ENCODE assay signal across 15 cellular contexts in genomic region chr15:48149858-48150257, GRCh38. TPM values are rescaled to one million over a fixed set of nuclear protein-coding genes. Genes with fewer than 3 reads are reported as not detected.
DNase-seq lines count a peak whose midpoint lies in the region; ATAC-seq and TF ChIP-seq lines count a peak whose summit lies in the region.
"Had no signal": no experiment of that assay in that cellular context is flagged by ENCODE, and none has a peak within 500 bp of the region (broad histone marks: within the 10 kb centered on the region; RNA-seq: fewer than 3 reads in every experiment).

No MANE protein-coding gene starts in this region.

- H3K9me3 Mint-ChIP-seq in activated naive CD8-positive, alpha-beta T cell treated with anti-CD3 and anti-CD28 coated beads for 36 hours = no peaks in the 10 kb centered on the region

- peak; percentile 26 for DNase-seq in AG04449 (ENCODE audit: low read depth, low spot score)
- peak; percentile 27 for DNase-seq in astrocyte of the cerebellum (ENCODE audit: low read depth)
- no peak for DNase-seq in right atrium auricular region (ENCODE audit: low spot score)
- no peak for DNase-seq in activated naive CD8-positive, alpha-beta T cell treated with anti-CD3 and anti-CD28 coated beads for 36 hours
- DNase-seq: activated CD8-positive, alpha-beta memory T cell treated with anti-CD3 and anti-CD28 coated beads, Interleukin-2, amount 50 U/mL, for 48 hours; DMS53; mucosa of descending colon; pancreas; stimulated activated CD4-positive, alpha-beta T cell treated with anti-CD3 and anti-CD28 coated beads, Interleukin-15, amount 100 ng/mL, for 24 hours had no signal

- H3K36me3 Mint-ChIP-seq in activated naive CD8-positive, alpha-beta T cell treated with anti-CD3 and anti-CD28 coated beads for 36 hours = peaks cover 27% of the 10 kb centered on the region

- no peaks in the 10 kb centered on the region for H3K27me3 Mint-ChIP-seq in activated naive CD8-positive, alpha-beta T cell treated with anti-CD3 and anti-CD28 coated beads for 36 hours

- H3K9ac ChIP-seq in HUES6 (ENCODE audit: low read length) (no peak overlapping the region), iPS-18a (ENCODE audit: low read length) (peak overlapping the region; percentile 27)

- H3K4me3 ChIP-seq in AG04449 (ENCODE audit: low read depth, low read length) (no peak overlapping the region), HUES6 (ENCODE audit: low read depth, low read length) (no peak overlapping the region), astrocyte of the cerebellum (ENCODE audit: low read depth, low read length) (no peak overlapping the region), iPS-18a (ENCODE audit: low read length) (peak overlapping the region; percentile 7), right atrium auricular region (no peak overlapping the region)
- H3K4me3 ChIP-seq: mucosa of descending colon, pancreas, SK-N-MC had no signal

- H3K4me1 ChIP-seq in HUES6 (ENCODE audit: control insufficient read depth, insufficient read depth, low read length) (peaks cover 19% of the 10 kb centered on the region), iPS-18a (ENCODE audit: control insufficient read depth, low read depth, low read length) (peaks cover 21% of the 10 kb centered on the region), right atrium auricular region (no peaks in the 10 kb centered on the region)
- H3K4me1 ChIP-seq: pancreas had no signal

- CTCF ChIA-PET in AG04449 (lab: Yijun Ruan, JAX) = interaction anchor here (1.4 kb wide), 1 partner anchor 24 kb away, joined by 3 read pairs; no protein-coding TSS in a partner anchor

- in situ Hi-C loops in astrocyte of the cerebellum (cut with HindIII; ENCODE audit: low sequenced_read_pairs) = no loop called here

- peaks cover 2% of the 10 kb centered on the region for H3K4me1 Mint-ChIP-seq in activated naive CD8-positive, alpha-beta T cell treated with anti-CD3 and anti-CD28 coated beads for 36 hours

- H3K36me3 ChIP-seq in HUES6 (ENCODE audit: control insufficient read depth, insufficient read depth, low read length) (peaks cover 75% of the 10 kb centered on the region), iPS-18a (ENCODE audit: control insufficient read depth, low read depth, low read length) (peaks cover 72% of the 10 kb centered on the region), right atrium auricular region (peaks cover 3% of the 10 kb centered on the region)

- H3K9me3 ChIP-seq in HUES6 (ENCODE audit: control insufficient read depth, insufficient read depth, low read depth, low read length) (no peaks in the 10 kb centered on the region), iPS-18a (ENCODE audit: control insufficient read depth, low read depth, low read length) (no peaks in the 10 kb centered on the region), right atrium auricular region (no peaks in the 10 kb centered on the region)
- H3K9me3 ChIP-seq: mucosa of descending colon, pancreas had no signal

- H3K27ac Mint-ChIP-seq in activated naive CD8-positive, alpha-beta T cell treated with anti-CD3 and anti-CD28 coated beads for 36 hours = no peak overlapping the region

- H3K27me3 ChIP-seq in HUES6 (ENCODE audit: control insufficient read depth, insufficient read depth, low read length) (no peaks in the 10 kb centered on the region), iPS-18a (ENCODE audit: control insufficient read depth, insufficient read depth, low read length) (no peaks in the 10 kb centered on the region), right atrium auricular region (no peaks in the 10 kb centered on the region)
- H3K27me3 ChIP-seq: pancreas had no signal

- peak overlapping the region; percentile 44; the same call in 1 of the 2 replicates for H3K27ac ChIP-seq in HUES6 (ENCODE audit: low read depth, low read length)
- H3K27ac ChIP-seq in iPS-18a (ENCODE audit: low read length) = no peak overlapping the region
- no peak overlapping the region for H3K27ac ChIP-seq in right atrium auricular region
- H3K27ac ChIP-seq: pancreas, SK-N-MC had no signal

- H3K4me3 Mint-ChIP-seq in activated naive CD8-positive, alpha-beta T cell treated with anti-CD3 and anti-CD28 coated beads for 36 hours = no peak overlapping the region

- POLR2A ChIA-PET in AG04449 (lab: Yijun Ruan, JAX) = no interaction called here

- TF ChIP-seq CTCF in AG04449 (IDR thresholded peaks at IDR 0.05; ENCODE audit: insufficient read depth, low read length, missing control alignments) (no peak), astrocyte of the cerebellum (IDR thresholded peaks at IDR 0.05; ENCODE audit: low read depth, low read length, missing control alignments) (no peak), right atrium auricular region (IDR thresholded peaks at IDR 0.05) (no peak)

- ATAC-seq in GM19463 (IDR thresholded peaks at IDR 0.05; ENCODE audit: unreplicated experiment) = no peak
- ATAC-seq in HG03432 (IDR thresholded peaks at IDR 0.05; ENCODE audit: unreplicated experiment) = no peak
- ATAC-seq: mucosa of descending colon, pancreas had no signal

RNA-seq across cellular contexts. Expression of gene MYEF2, which starts 28.2 kb away (rescaled TPM):
- total RNA-seq in right atrium auricular region = 10 to 100 TPM in 1 of 2 donors, 1 to 10 TPM in 1; 7.5 to 11.1 TPM
- total RNA-seq in activated naive CD8-positive, alpha-beta T cell treated with anti-CD3 and anti-CD28 coated beads for 36 hours = 10 to 100 TPM; 17.6 to 22.2 TPM

RNA-seq across cellular contexts. Expression of gene SLC24A5, which starts 29.1 kb away (rescaled TPM):
- total RNA-seq in right atrium auricular region = not detected
- not detected for total RNA-seq in activated naive CD8-positive, alpha-beta T cell treated with anti-CD3 and anti-CD28 coated beads for 36 hours
- total RNA-seq: dermis microvascular lymphatic vessel endothelial cell, mucosa of descending colon, pancreas had no signal

RNA-seq across cellular contexts. Expression of gene CTXN2, which starts 41.6 kb away (rescaled TPM):
- not detected for total RNA-seq in right atrium auricular region
- total RNA-seq in activated naive CD8-positive, alpha-beta T cell treated with anti-CD3 and anti-CD28 coated beads for 36 hours = not detected
- total RNA-seq: dermis microvascular lymphatic vessel endothelial cell had no signal

RNA-seq across cellular contexts. Expression of gene SLC12A1, which starts 56.2 kb away (rescaled TPM):
- not detected for total RNA-seq in right atrium auricular region
- not detected for total RNA-seq in activated naive CD8-positive, alpha-beta T cell treated with anti-CD3 and anti-CD28 coated beads for 36 hours
- total RNA-seq: dermis microvascular lymphatic vessel endothelial cell, mucosa of descending colon had no signal

Comparison
In these comparisons a context has a peak if more than half of its experiments do, and no peak if none do; other contexts are left out.
1. DNase-seq: peak in AG04449 (single experiment) and astrocyte of the cerebellum (single experiment); none in right atrium auricular region (single experiment) and activated naive CD8-positive, alpha-beta T cell treated with anti-CD3 and anti-CD28 coated beads for 36 hours (single experiment).